ENCODE assay signal across 7 cellular contexts in the genomic region with DNA sequence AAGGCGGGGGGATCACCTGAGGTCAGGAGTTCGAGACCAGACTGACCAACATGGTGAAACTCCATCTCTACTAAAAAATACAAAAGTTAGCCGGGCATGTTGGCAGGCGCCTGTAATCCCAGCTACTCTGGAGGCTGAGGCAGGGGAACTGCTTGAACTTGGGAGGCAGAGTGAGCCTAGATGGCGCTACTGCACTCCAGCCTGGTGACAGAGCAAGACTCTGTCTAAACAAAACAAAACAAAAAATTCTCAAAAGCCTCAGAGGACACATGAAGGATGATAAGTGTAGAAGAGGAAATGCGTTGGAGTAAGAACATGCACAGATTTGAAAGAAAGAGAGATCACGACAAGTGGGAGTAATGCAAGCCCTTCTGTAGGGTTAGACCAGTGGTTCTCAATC.
A peak's percentile ranks its signal among the peaks of the same experiment; 100 is the strongest.
DNase-seq lines count a peak whose midpoint lies in the region; ATAC-seq and TF ChIP-seq lines count a peak whose summit lies in the region.
"Not testable (repeated sequence)": the region's sequence is repeated elsewhere in the genome, so short reads cannot be mapped to it uniquely, and the experiment has no call there.

No MANE protein-coding gene starts in this region.

- not testable (repeated sequence) for DNase-seq in GM06990 (ENCODE audit: extremely low read depth, insufficient read length)
- peak; percentile 19 for DNase-seq in WTC11 (ENCODE audit: low spot score)
- DNase-seq in endodermal cell, result peak; percentile 84
- DNase-seq in heart right ventricle, result peak; percentile 5 to 8
- peak in 2 of 3 donors; percentile 26 to 27 for DNase-seq in mucosa of descending colon

- POLR2A ChIA-PET in WTC11 (lab: Charles Lee), result not testable (repeated sequence)

- H3K27me3 ChIP-seq in GM06990 (replicated peaks; ENCODE audit: control insufficient read depth, insufficient read depth, low read length); OCI-LY3 (ENCODE audit: low read depth, low read length); endodermal cell (ENCODE audit: control insufficient read depth, insufficient read depth, low read length, poor library complexity, severe bottlenecking): not testable (repeated sequence)
- peaks cover 0 to 21% (median 0%) of the 10 kb centered on the region in 7 donors for H3K27me3 ChIP-seq in heart right ventricle

- not testable (repeated sequence) for H3K27ac Mint-ChIP-seq in WTC11, endodermal cell

- H4K20me1 ChIP-seq in OCI-LY3 (ENCODE audit: insufficient read depth, low read length), result not testable (repeated sequence)

- H3K4me1 Mint-ChIP-seq in WTC11 (peaks cover 15% of the 10 kb centered on the region), endodermal cell (peaks cover 37% of the 10 kb centered on the region)

- not testable (repeated sequence) for H3K9ac ChIP-seq in OCI-LY3 (ENCODE audit: low read length); endodermal cell (ENCODE audit: extremely low read depth, low read length, poor library complexity, severe bottlenecking)

- not testable (repeated sequence) for H3K9me3 Mint-ChIP-seq in WTC11, endodermal cell

- WGBS in endodermal cell (ENCODE audit: insufficient coverage in 1 of 2, insufficient read length in 1 of 2), 2 experiments, result 81 to 100% methylated on average over 1 to 6 of the region's 7 CpGs
- WGBS in heart right ventricle, 2 donors, result 64% methylated on average over 7 of the region's 7 CpGs

- not testable (repeated sequence) for H3K4me3 ChIP-seq in GM06990 (replicated peaks; ENCODE audit: low read depth, low read length); OCI-LY3 (ENCODE audit: low read length); endodermal cell (ENCODE audit: low read length); heart right ventricle; mucosa of descending colon

- H3K4me2 ChIP-seq in OCI-LY3 (ENCODE audit: low read length), result not testable (repeated sequence)

- H3K79me2 ChIP-seq in OCI-LY3 (ENCODE audit: low read length), result not testable (repeated sequence)

- not testable (repeated sequence) for H3K4me3 Mint-ChIP-seq in WTC11, endodermal cell

- H3K27ac ChIP-seq in OCI-LY3 (ENCODE audit: low read length); endodermal cell (ENCODE audit: low read depth, low read length); heart right ventricle: not testable (repeated sequence)

- intact Hi-C loops in heart right ventricle (cut with DNase I); mucosa of descending colon (cut with DNase I, micrococcal nuclease): not testable (repeated sequence)

- peak; percentile 10 for TF ChIP-seq CTCF in GM06990 (IDR thresholded peaks at IDR 0.05; ENCODE audit: insufficient read depth, low read length, poor library complexity, severe bottlenecking)
- peak; percentile 34; the same call in 1 of the 2 replicates for TF ChIP-seq CTCF in LNCAP (IDR thresholded peaks at IDR 0.05)
- peak; percentile 26 for TF ChIP-seq CTCF in OCI-LY3 (IDR thresholded peaks at IDR 0.05; ENCODE audit: low read depth, low read length)
- TF ChIP-seq CTCF in WTC11 (IDR thresholded peaks at IDR 0.05); mucosa of descending colon (IDR thresholded peaks at IDR 0.05): not testable (repeated sequence)
- peak; percentile 82 for TF ChIP-seq CTCF in endodermal cell (conservative IDR thresholded peaks at IDR 0.05)
- TF ChIP-seq CTCF in heart right ventricle (IDR thresholded peaks at IDR 0.05), result peak in 4 of 9 donors; percentile 11 to 36 (median 24)

- CTCF ChIA-PET in WTC11 (lab: Charles Lee), result interaction anchor here (0.6 kb wide), 1 partner anchor 45 kb away, joined by 3 read pairs; no protein-coding TSS in a partner anchor

- not testable (repeated sequence) for H3K9me3 ChIP-seq in OCI-LY3 (ENCODE audit: insufficient read depth, low read length); endodermal cell (ENCODE audit: control insufficient read depth, low read length); heart right ventricle; mucosa of descending colon

- not testable (repeated sequence) for H3K36me3 ChIP-seq in GM06990 (ENCODE audit: control insufficient read depth, insufficient read depth, low read length); OCI-LY3 (replicated peaks; ENCODE audit: low read depth, low read length); endodermal cell (ENCODE audit: control insufficient read depth, insufficient read depth, low read length); heart right ventricle; mucosa of descending colon (ENCODE audit: low read depth)

- not testable (repeated sequence) for H3K27me3 Mint-ChIP-seq in WTC11 (ENCODE audit: low read depth); endodermal cell (ENCODE audit: insufficient read depth)

- ATAC-seq in WTC11 (peak; percentile 75), heart right ventricle (peak in 1 of 8 donors; percentile 52)
- ATAC-seq in mucosa of descending colon, result not testable (repeated sequence)

- not testable (repeated sequence) for H3K36me3 Mint-ChIP-seq in WTC11; endodermal cell (ENCODE audit: low read depth)

- H3K4me1 ChIP-seq in OCI-LY3 (ENCODE audit: low read length); endodermal cell (ENCODE audit: control insufficient read depth, insufficient read depth, low read length); heart right ventricle; mucosa of descending colon (ENCODE audit: low read depth): not testable (repeated sequence)

- H2AFZ ChIP-seq in OCI-LY3 (ENCODE audit: low read depth, low read length), result not testable (repeated sequence)
